Comparison of ENCODE assay signal across 15 cellular contexts in the genomic region with DNA sequence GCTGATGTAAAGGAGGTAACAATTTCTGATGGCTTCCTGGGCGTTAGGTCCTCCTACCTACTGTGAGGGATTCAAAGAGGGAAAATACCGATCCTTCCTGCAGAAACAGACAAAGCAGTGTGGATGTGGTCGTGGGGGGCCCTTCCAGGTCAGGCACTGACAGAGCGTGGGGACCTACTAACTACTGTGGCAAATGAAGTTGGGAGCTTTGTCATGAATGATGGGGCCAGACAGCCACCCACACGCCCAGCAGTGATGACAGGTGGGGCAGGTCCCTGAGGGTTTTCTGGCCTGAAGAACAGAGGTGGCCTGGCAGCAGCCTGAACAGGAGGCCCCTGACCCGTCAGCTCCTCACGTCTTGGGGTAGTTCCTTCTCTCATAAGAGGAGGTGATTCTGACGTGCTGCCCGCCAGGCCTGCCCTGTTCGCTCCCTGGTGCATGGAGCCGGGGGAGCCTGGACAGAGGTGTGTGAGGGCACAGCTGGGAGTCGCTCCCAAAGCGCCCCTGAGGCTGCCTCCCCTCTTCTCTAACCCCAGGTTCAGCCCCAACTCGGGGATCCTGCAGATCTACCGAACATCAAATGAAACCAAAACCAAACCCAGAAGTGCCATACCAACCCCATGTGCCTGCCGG.
"Had no signal": no experiment of that assay in that cellular context is flagged by ENCODE, and none has a peak within 500 bp of the region (broad histone marks: within the 10 kb centered on the region; RNA-seq: fewer than 3 reads in every experiment).

No MANE protein-coding gene starts in this region.

- H3K36me3 ChIP-seq: lower lobe of right lung, right atrium auricular region, SJCRH30 had no signal

- H3K9me3 ChIP-seq: lower lobe of right lung, right atrium auricular region, SJCRH30 had no signal

- H3K9me3 Mint-ChIP-seq: mesothelial cell of epicardium had no signal

- H3K27ac Mint-ChIP-seq: activated CD4-positive, alpha-beta T cell treated with anti-CD3 and anti-CD28 coated beads for 36 hours; mesothelial cell of epicardium; progenitor cell of endocrine pancreas; T-helper 17 cell had no signal

- H3K36me3 Mint-ChIP-seq: mesothelial cell of epicardium had no signal

- H3K4me3 ChIP-seq: lower lobe of right lung, right atrium auricular region, SJCRH30, smooth muscle cell had no signal

- H3K4me3 Mint-ChIP-seq: activated CD4-positive, alpha-beta T cell treated with anti-CD3 and anti-CD28 coated beads for 36 hours; mesothelial cell of epicardium; T-helper 17 cell had no signal

- H3K4me2 ChIP-seq: smooth muscle cell had no signal

- H3K27ac ChIP-seq: lower lobe of right lung, right atrium auricular region, SJCRH30 had no signal

- DNase-seq: activated CD4-positive, alpha-beta T cell treated with anti-CD3 and anti-CD28 coated beads for 36 hours; activated naive CD4-positive, alpha-beta T cell; effector CD4-positive, alpha-beta T cell; foreskin melanocyte; lower lobe of right lung; stimulated activated CD4-positive, alpha-beta T cell treated with anti-CD3 and anti-CD28 coated beads, Interleukin-4, amount 100 ng/mL, for 4 hours; stimulated activated CD8-positive, alpha-beta memory T cell treated with anti-CD3 and anti-CD28 coated beads, Interleukin-4, amount 100 ng/mL, for 48 hours; stimulated activated naive CD8-positive, alpha-beta T cell treated with anti-CD3 and anti-CD28 coated beads, Interleukin-15, Interleukin-2, amounts not matched to agents 100 U/mL and 50 U/mL, for 24 hours; T-helper 17 cell; trophoblast cell had no signal

- H3K27me3 Mint-ChIP-seq: activated CD4-positive, alpha-beta T cell treated with anti-CD3 and anti-CD28 coated beads for 36 hours; progenitor cell of endocrine pancreas; T-helper 17 cell had no signal

- H3K27me3 ChIP-seq: right atrium auricular region, SJCRH30 had no signal

- ATAC-seq: activated CD4-positive, alpha-beta T cell treated with anti-CD3 and anti-CD28 coated beads for 36 hours; lower lobe of right lung; stimulated activated naive CD8-positive, alpha-beta T cell treated with anti-CD3 and anti-CD28 coated beads, Interleukin-15, Interleukin-2, amounts not matched to agents 100 U/mL and 50 U/mL, for 24 hours; T-helper 17 cell had no signal
